17 cellular contexts compared by ENCODE assay signal in the genomic region with DNA sequence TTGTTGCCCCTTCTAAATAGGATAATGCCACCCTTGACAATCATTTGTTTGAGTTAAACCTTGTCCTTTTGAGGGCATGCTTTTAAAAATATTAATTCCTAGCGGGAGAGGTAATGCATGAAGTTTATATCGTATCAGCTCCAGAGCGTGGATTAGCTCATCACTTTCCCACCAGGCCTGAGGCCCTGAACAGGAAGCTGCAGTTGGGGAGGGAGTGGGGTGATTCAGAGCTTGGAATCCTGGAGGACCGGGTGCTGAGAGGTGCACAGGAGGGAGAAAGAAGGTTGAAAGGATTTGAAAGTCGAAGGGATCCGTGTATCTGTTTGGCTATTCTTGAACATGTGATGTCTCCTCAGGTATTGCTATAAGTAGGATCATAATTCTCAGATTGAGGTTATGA. TPM values are rescaled to one million over a fixed set of nuclear protein-coding genes. Genes with fewer than 3 reads are reported as not detected.
DNase-seq lines count a peak whose midpoint lies in the region; ATAC-seq and TF ChIP-seq lines count a peak whose summit lies in the region.
"Had no signal": no experiment of that assay in that cellular context is flagged by ENCODE, and none has a peak within 500 bp of the region (broad histone marks: within the 10 kb centered on the region; RNA-seq: fewer than 3 reads in every experiment).

No MANE protein-coding gene starts in this region.

- H3K4me2 ChIP-seq in IMR-90 (ENCODE audit: low read depth, low read length) = no peak overlapping the region

- dilution Hi-C loops in IMR-90 (cut with HindIII; ENCODE audit: low sequenced_read_pairs, unreplicated experiment) = no loop called here

- H3K23ac ChIP-seq in IMR-90 (ENCODE audit: low read depth, low read length) = no peak overlapping the region

- no peaks in the 10 kb centered on the region for H3K9me3 ChIP-seq in IMR-90 (ENCODE audit: control insufficient read depth, insufficient read depth, low read length)
- H3K9me3 ChIP-seq: Caco-2, right lobe of liver had no signal

- peak overlapping the region; percentile 34 for H2AK9ac ChIP-seq in IMR-90 (replicated peaks; ENCODE audit: low read depth, low read length, poor library complexity)

- H3K56ac ChIP-seq in IMR-90 (ENCODE audit: extremely low read depth, insufficient read depth, low read length) = no peak overlapping the region

- H2BK5ac ChIP-seq in IMR-90 (ENCODE audit: low read depth, low read length, poor library complexity, severe bottlenecking) = no peak overlapping the region

- no peak overlapping the region for H3K27ac ChIP-seq in IMR-90 (ENCODE audit: insufficient read depth, low read length)
- H3K27ac ChIP-seq: right lobe of liver had no signal

- H3K79me1 ChIP-seq in IMR-90 (ENCODE audit: low read depth in 1 of 2, low read length in 2 of 2) = no peaks in the 10 kb centered on the region; a peak in 1 of 4 replicates

- H3K27me3 ChIP-seq in IMR-90 (ENCODE audit: control insufficient read depth, insufficient read depth, low read length) = no peaks in the 10 kb centered on the region
- H3K27me3 ChIP-seq: right lobe of liver had no signal

- peaks cover 5% of the 10 kb centered on the region; the same call in 1 of the 2 replicates for H4K20me1 ChIP-seq in IMR-90 (ENCODE audit: insufficient read depth, low read length)

- in situ Hi-C loops in IMR-90 (cut with MboI; ENCODE audit: low sequenced_read_pairs) = no loop called here
- in situ Hi-C loops in GM13976 (cut with MboI; ENCODE audit: low sequenced_read_pairs, unreplicated experiment) = no loop called here

- no peak for TF ChIP-seq CTCF in IMR-90 (conservative IDR thresholded peaks at IDR 0.05; ENCODE audit: low read depth, low read length)
- no peak for TF ChIP-seq CTCF in choroid plexus epithelial cell (conservative IDR thresholded peaks at IDR 0.05; ENCODE audit: low read depth, low read length)
- no peak for TF ChIP-seq CTCF in GM13976 (IDR thresholded peaks at IDR 0.05; ENCODE audit: borderline replicate concordance, control extremely low read depth, extremely low read depth, insufficient read depth, missing control alignments)

- no peaks in the 10 kb centered on the region; the same call in 1 of the 2 replicates for H3K4me1 ChIP-seq in IMR-90 (ENCODE audit: control insufficient read depth, insufficient read depth, low read length)
- H3K4me1 ChIP-seq: Caco-2 had no signal

- H2AFZ ChIP-seq in IMR-90 (replicated peaks; ENCODE audit: low read length, poor library complexity) = no peak overlapping the region

- no peak for TF ChIP-seq RAD21 in IMR-90 (IDR thresholded peaks at IDR 0.05; ENCODE audit: low read length)

- H4K91ac ChIP-seq in IMR-90 (ENCODE audit: insufficient read depth, low read depth, low read length) = no peak overlapping the region

- POLR2A ChIA-PET in IMR-90 (lab: Charles Lee; ENCODE audit: unreplicated experiment) = interaction anchor here (0.7 kb wide), 1 partner anchor 12 kb away, joined by 3 read pairs; no protein-coding TSS in a partner anchor

- no TSS peak for BruUV-seq in IMR-90 (replicated peaks; lab: Mats Ljungman, UMichigan)

- no peak for ATAC-seq in IMR-90 (ENCODE audit: low read depth)
- ATAC-seq: activated CD4-positive, alpha-beta T cell treated with anti-CD3 and anti-CD28 coated beads for 36 hours; GM12878 had no signal

- 90% methylated on average over 2 of the region's 6 CpGs; no CpG with 5 or more reads in 1 of the 2 experiments for WGBS in IMR-90 (ENCODE audit: extremely low coverage in 2 of 2, insufficient read length in 1 of 2), 2 experiments

- H2BK15ac ChIP-seq in IMR-90 (ENCODE audit: low read depth, low read length) = no peak overlapping the region

- H3K4me3 ChIP-seq in IMR-90 (ENCODE audit: insufficient read depth, low read depth, low read length) = no peak overlapping the region
- no peak overlapping the region for H3K4me3 ChIP-seq in choroid plexus epithelial cell (ENCODE audit: low read depth, low read length)
- H3K4me3 ChIP-seq: GM12878, right lobe of liver had no signal

- no peak overlapping the region for H3K9ac ChIP-seq in IMR-90 (ENCODE audit: low read depth, low read length)

- H3K4ac ChIP-seq in IMR-90 (ENCODE audit: low read depth, low read length) = no peak overlapping the region

- intact Hi-C loops in IMR-90 (cut with micrococcal nuclease) = no loop called here

- H4K5ac ChIP-seq in IMR-90 (ENCODE audit: low read depth, low read length) = no peak overlapping the region

- no peak overlapping the region for H2BK20ac ChIP-seq in IMR-90 (ENCODE audit: low read depth, low read length)

- no peak overlapping the region for H2BK120ac ChIP-seq in IMR-90 (ENCODE audit: low read depth, low read length)

- H3K36me3 ChIP-seq in IMR-90 (ENCODE audit: control insufficient read depth, insufficient read depth, low read length) = no peaks in the 10 kb centered on the region
- H3K36me3 ChIP-seq: right lobe of liver had no signal

- CTCF ChIA-PET in IMR-90 (lab: Yijun Ruan, JAX) = no interaction called here

- H3K14ac ChIP-seq in IMR-90 (replicated peaks; ENCODE audit: low read depth, low read length) = no peak overlapping the region

- TF ChIP-seq POLR2A in IMR-90 (IDR thresholded peaks at IDR 0.05; ENCODE audit: low read depth, low read length) = no peak

- 0 out of 2 replicates have a peak, but pooled peaks cover 7% of the 10 kb centered on the region for H3K9me1 ChIP-seq in IMR-90 (ENCODE audit: insufficient read depth, low read length)

- no peak overlapping the region for H3K18ac ChIP-seq in IMR-90 (ENCODE audit: low read depth, low read length)

- DNase-seq in EH (ENCODE audit: low read depth) (peak; percentile 63), IMR-90 (peak; percentile 57), choroid plexus epithelial cell (ENCODE audit: low read depth) (peak; percentile 68), kidney glomerular epithelial cell (lab: John Stamatoyannopoulos, UW) (peak; percentile 46), amygdala (lab: John Stamatoyannopoulos, UW) (no peak), AG20443 (ENCODE audit: low spot score) (no peak), ureter (ENCODE audit: low spot score) (no peak), GM13976 (ENCODE audit: low spot score) (no peak)
- DNase-seq: activated CD4-positive, alpha-beta T cell treated with anti-CD3 and anti-CD28 coated beads for 36 hours; activated CD8-positive, alpha-beta memory T cell treated with anti-CD3 and anti-CD28 coated beads, Interleukin-2, amount 50 U/mL, for 4 hours; activated gamma-delta T cell; Caco-2; GOT3; NCI-H187; right lobe of liver; T-helper 9 cell had no signal

- no peak overlapping the region for H4K8ac ChIP-seq in IMR-90 (ENCODE audit: low read depth in 2 of 2, low read length in 2 of 2)

- no peak overlapping the region for H2AK5ac ChIP-seq in IMR-90 (ENCODE audit: low read depth, low read length)

TF ChIP-seq in IMR-90, 13 proteins besides CTCF, POLR2A, EP300 and RAD21:
- TF ChIP-seq MXI1 (IDR thresholded peaks at IDR 0.05; ENCODE audit: borderline replicate concordance, low read depth, low read length) (no peak), SMC3 (IDR thresholded peaks at IDR 0.05; ENCODE audit: low read depth, low read length) (no peak), ELK1 (IDR thresholded peaks at IDR 0.05; ENCODE audit: borderline replicate concordance, low read depth, low read length) (no peak), MAFK (IDR thresholded peaks at IDR 0.05; ENCODE audit: low read depth, low read length) (no peak), RCOR1 (IDR thresholded peaks at IDR 0.05; ENCODE audit: insufficient replicate concordance, low read length) (no peak), FOS (IDR thresholded peaks at IDR 0.05; ENCODE audit: low read depth, low read length) (no peak)

RNA-seq across cellular contexts. Expression of gene ZDHHC14, which starts 25.0 kb away (rescaled TPM):
- total RNA-seq in IMR-90 (2012; rRNA removed) = 0.56 and 0.90 TPM in 2 replicates
- polyA plus RNA-seq in IMR-90 (2012; rRNA removed) = 2.0 and 3.0 TPM in 2 replicates
- 1.3 and 2.6 TPM in 2 replicates for polyA plus RNA-seq in IMR-90 (2012; cell fraction: cytosol; rRNA removed)
- 3.0 and 3.8 TPM in 2 replicates for polyA plus RNA-seq in IMR-90 (2012; cell fraction: nucleus; rRNA removed; ENCODE audit: low replicate concordance)
- total RNA-seq in ureter = 23.5 TPM

Comparison
In these comparisons a context has a peak if more than half of its experiments do, and no peak if none do; other contexts are left out.
1. DNase-seq: peak in EH (single experiment), IMR-90 (single experiment), choroid plexus epithelial cell (single experiment) and kidney glomerular epithelial cell (single experiment); none in amygdala (0 of 56), AG20443 (single experiment), ureter (single experiment) and GM13976 (single experiment).
2. RNA of gene ZDHHC14, which starts 25.0 kb away (total RNA-seq): 23.5 TPM in ureter (single experiment); 0.56 to 0.90 TPM in IMR-90; every median in the first group is over 10 times any median in the second.